ENCODE assay signal across 10 cellular contexts in genomic region chr10:110629680-110630191, GRCh38. TPM values are rescaled to one million over a fixed set of nuclear protein-coding genes. Genes with fewer than 3 reads are reported as not detected.
DNase-seq lines count a peak whose midpoint lies in the region; ATAC-seq, FAIRE-seq and TF ChIP-seq lines count a peak whose summit lies in the region.
"Had no signal": no experiment of that assay in that cellular context is flagged by ENCODE, and none has a peak within 500 bp of the region (broad histone marks: within the 10 kb centered on the region; RNA-seq: fewer than 3 reads in every experiment).

No MANE protein-coding gene starts in this region.

- in situ Hi-C loops in Caki2 (cut with HindIII; ENCODE audit: low pct_unique_long_range_greater_than_20kb, low sequenced_read_pairs) = no loop called here
- in situ Hi-C loops in astrocyte of the spinal cord (cut with HindIII; ENCODE audit: low sequenced_read_pairs) = no loop called here

- H3K27ac Mint-ChIP-seq in mesothelial cell of epicardium = peak overlapping the region; percentile 86
- H3K27ac Mint-ChIP-seq: activated T-helper 1 cell treated with anti-CD3 and anti-CD28 coated beads, Interleukin-12 subunit alpha, Interleukin-12 subunit beta, Interleukin-2, Interleukin-4 antibody, amounts not matched to agents 30 ng/mL and 10 ng/mL and 1 ng/mL, durations not matched to agents 14 hours and 24 hours and 36 hours had no signal

- no peaks in the 10 kb centered on the region for H3K27me3 Mint-ChIP-seq in mesothelial cell of epicardium (ENCODE audit: low read depth)

- DNase-seq in Caki2 (ENCODE audit: low read depth) (peak; percentile 70), NCI-H146 (lab: John Stamatoyannopoulos, UW) (peak; percentile 95), astrocyte of the spinal cord (ENCODE audit: low read depth, low spot score) (peak; percentile 87), mesothelial cell of epicardium (ENCODE audit: low spot score in 2 of 2, unreplicated experiment in 2 of 2) (no peak), frontal cortex (ENCODE audit: low spot score in 2 of 2) (no peak)
- DNase-seq: stimulated activated naive CD4-positive, alpha-beta T cell had no signal

- H3K9me3 Mint-ChIP-seq in mesothelial cell of epicardium = peaks cover 6% of the 10 kb centered on the region
- H3K9me3 Mint-ChIP-seq: activated T-helper 1 cell treated with anti-CD3 and anti-CD28 coated beads, Interleukin-12 subunit alpha, Interleukin-12 subunit beta, Interleukin-2, Interleukin-4 antibody, amounts not matched to agents 30 ng/mL and 10 ng/mL and 1 ng/mL, durations not matched to agents 14 hours and 24 hours and 36 hours had no signal

- H3K4me3 Mint-ChIP-seq in mesothelial cell of epicardium = no peak overlapping the region
- H3K4me3 Mint-ChIP-seq: activated T-helper 1 cell treated with anti-CD3 and anti-CD28 coated beads, Interleukin-12 subunit alpha, Interleukin-12 subunit beta, Interleukin-2, Interleukin-4 antibody, amounts not matched to agents 30 ng/mL and 10 ng/mL and 1 ng/mL, durations not matched to agents 14 hours and 24 hours and 36 hours had no signal

- ATAC-seq in GM21737 (IDR thresholded peaks at IDR 0.05; ENCODE audit: unreplicated experiment) (no peak), HG03460 (IDR thresholded peaks at IDR 0.05; ENCODE audit: unreplicated experiment) (no peak), GM21723 (IDR thresholded peaks at IDR 0.05; ENCODE audit: unreplicated experiment) (no peak)

- no peak for FAIRE-seq in frontal cortex (lab: Jason Lieb, UNC)

- TF ChIP-seq CTCF in astrocyte of the spinal cord (IDR thresholded peaks at IDR 0.05; ENCODE audit: low read depth, low read length) (no peak), mesothelial cell of epicardium (IDR thresholded peaks at IDR 0.05; ENCODE audit: unreplicated experiment) (no peak)

- no peak overlapping the region for H3K4me3 ChIP-seq in astrocyte of the spinal cord (ENCODE audit: low read depth, low read length)

- H3K36me3 Mint-ChIP-seq in mesothelial cell of epicardium = no peaks in the 10 kb centered on the region

- peaks cover 17% of the 10 kb centered on the region for H3K4me1 Mint-ChIP-seq in mesothelial cell of epicardium

RNA-seq across cellular contexts. Expression of gene RBM20, which starts 14.4 kb away (rescaled TPM):
- total RNA-seq in Caki2 (2014; rRNA removed; shearing (Covaris generic); ENCODE audit: low replicate concordance) = 7.2 and 7.7 TPM in 2 replicates
- total RNA-seq in mesothelial cell of epicardium (20.5 to 23.3 TPM (median 20.7 TPM) in 3 replicates), frontal cortex (0.41 TPM)
- total RNA-seq: activated T-helper 1 cell treated with anti-CD3 and anti-CD28 coated beads, Interleukin-12 subunit alpha, Interleukin-12 subunit beta, Interleukin-2, Interleukin-4 antibody, amounts not matched to agents 30 ng/mL and 10 ng/mL and 1 ng/mL, durations not matched to agents 14 hours and 24 hours and 36 hours had no signal

Comparison
In these comparisons a context has a peak if more than half of its experiments do, and no peak if none do; other contexts are left out.
1. DNase-seq: peak in Caki2 (single experiment), NCI-H146 (single experiment) and astrocyte of the spinal cord (single experiment); none in mesothelial cell of epicardium (0 of 2) and frontal cortex (0 of 2).